Comparison of ENCODE assay signal across 2 cellular contexts in the genomic region with DNA sequence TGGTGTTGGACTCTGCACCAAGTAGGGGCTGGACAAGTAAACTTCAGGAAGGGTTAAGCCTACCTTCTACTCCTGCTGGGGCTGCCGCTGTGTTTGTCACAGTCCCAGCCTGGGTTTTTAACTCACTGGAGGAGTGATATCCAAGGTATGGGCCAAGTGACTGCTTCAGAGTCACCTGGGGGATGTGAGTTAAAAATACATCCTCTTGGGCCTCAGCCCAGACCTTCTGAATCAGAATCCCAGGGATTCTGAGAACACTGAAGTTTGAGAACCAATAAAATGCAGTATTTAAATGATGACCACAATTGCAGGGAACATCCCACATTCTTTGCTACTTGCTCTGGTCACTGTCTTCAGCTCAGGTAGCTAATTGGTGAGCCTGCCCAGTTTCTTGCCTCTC.
TF ChIP-seq lines count a peak whose summit lies in the region.

No MANE protein-coding gene starts in this region.

TF ChIP-seq in IMR-90, 13 proteins besides CTCF, POLR2A, EP300 and RAD21:
- no peak for TF ChIP-seq BHLHE40 (IDR thresholded peaks at IDR 0.05; ENCODE audit: low read depth, low read length)
- no peak for TF ChIP-seq MXI1 (IDR thresholded peaks at IDR 0.05; ENCODE audit: borderline replicate concordance, low read depth, low read length)
- TF ChIP-seq NFE2L2 (IDR thresholded peaks at IDR 0.05; ENCODE audit: low read depth, low read length) = no peak
- TF ChIP-seq FOS (IDR thresholded peaks at IDR 0.05; ENCODE audit: low read depth, low read length) = no peak
- no peak for TF ChIP-seq SMC3 (IDR thresholded peaks at IDR 0.05; ENCODE audit: low read depth, low read length)

TF ChIP-seq in GM12891, 5 proteins besides CTCF, POLR2A, EP300 and RAD21 (continued from another document):
- TF ChIP-seq POLR2AphosphoS5 (IDR thresholded peaks at IDR 0.05; ENCODE audit: low read depth, low read length) (no peak), TAF1 (IDR thresholded peaks at IDR 0.05; ENCODE audit: low read depth, low read length) (no peak), PAX5 (IDR thresholded peaks at IDR 0.05; ENCODE audit: insufficient read depth, low read length, severe bottlenecking) (no peak), POU2F2 (IDR thresholded peaks at IDR 0.05; ENCODE audit: low read depth, low read length) (no peak)
